3 cellular contexts compared by ENCODE assay signal in genomic region chr15:81083201-81083600, GRCh38.
TF ChIP-seq lines count a peak whose summit lies in the region.

No MANE protein-coding gene starts in this region.

TF ChIP-seq in HepG2, 621 proteins besides CTCF, POLR2A, EP300 and RAD21:
- TF ChIP-seq SNAPC5 (CRISPR knock-in tag; IDR thresholded peaks at IDR 0.05; ENCODE audit: borderline replicate concordance) (no peak), GPN1 (CRISPR knock-in tag; IDR thresholded peaks at IDR 0.05; ENCODE audit: borderline replicate concordance) (no peak), MAFK (conservative IDR thresholded peaks at IDR 0.05 in 1 of 2, IDR thresholded peaks at IDR 0.05 in 1 of 2; ENCODE audit: low read length in 2 of 2) (peak; percentile 80 to 82), MNT (IDR thresholded peaks at IDR 0.05) (no peak), MAFF (IDR thresholded peaks at IDR 0.05; ENCODE audit: low read depth, low read length) (peak; percentile 58; the same call in 1 of the 2 replicates), ZNF496 (CRISPR knock-in tag; IDR thresholded peaks at IDR 0.05; ENCODE audit: insufficient replicate concordance) (no peak), ZFP36L2 (CRISPR knock-in tag; IDR thresholded peaks at IDR 0.05) (no peak), ZNF441 (CRISPR knock-in tag; IDR thresholded peaks at IDR 0.05; ENCODE audit: borderline replicate concordance) (no peak), ZC3H4 (CRISPR knock-in tag; IDR thresholded peaks at IDR 0.05; ENCODE audit: borderline replicate concordance) (no peak), GPBP1L1 (CRISPR knock-in tag; IDR thresholded peaks at IDR 0.05) (no peak), ZNF550 (CRISPR knock-in tag; IDR thresholded peaks at IDR 0.05; ENCODE audit: borderline replicate concordance) (no peak)

TF ChIP-seq in IMR-90, 13 proteins besides CTCF, POLR2A, EP300 and RAD21:
- no peak for TF ChIP-seq SMC3 (IDR thresholded peaks at IDR 0.05; ENCODE audit: low read depth, low read length)
- TF ChIP-seq BHLHE40 (IDR thresholded peaks at IDR 0.05; ENCODE audit: low read depth, low read length) = no peak
- TF ChIP-seq MAFK (IDR thresholded peaks at IDR 0.05; ENCODE audit: low read depth, low read length) = peak; percentile 70
- TF ChIP-seq MXI1 (IDR thresholded peaks at IDR 0.05; ENCODE audit: borderline replicate concordance, low read depth, low read length) = no peak

TF ChIP-seq in neural cell, 6 proteins besides CTCF, POLR2A, EP300 and RAD21:
- TF ChIP-seq MXI1 (conservative IDR thresholded peaks at IDR 0.05; ENCODE audit: poor library complexity, severe bottlenecking) = no peak
- TF ChIP-seq POLR2AphosphoS5 (IDR thresholded peaks at IDR 0.05) = peak; percentile 58
